Comparison of ENCODE assay signal across 13 cellular contexts in the genomic region with DNA sequence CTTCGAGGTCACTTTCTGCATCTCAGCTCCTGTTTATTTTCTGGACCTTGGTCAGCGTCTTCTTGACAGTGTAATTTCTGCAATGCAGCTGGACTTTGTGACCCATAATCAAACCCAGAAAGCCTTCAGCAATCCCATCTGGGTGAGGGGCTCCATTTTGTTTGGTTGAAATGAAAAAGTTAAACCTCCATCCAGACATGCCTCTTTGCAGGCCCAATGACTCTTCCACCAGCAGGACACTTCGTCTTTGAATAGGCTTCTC.
"Had no signal": no experiment of that assay in that cellular context is flagged by ENCODE, and none has a peak within 500 bp of the region (broad histone marks: within the 10 kb centered on the region; RNA-seq: fewer than 3 reads in every experiment).

No MANE protein-coding gene starts in this region.

- H3K27me3 ChIP-seq: pancreas, tibial nerve had no signal

- H3K4me3 ChIP-seq: pancreas, tibial nerve had no signal

- ATAC-seq: pancreas; stimulated activated memory B cell treated with anti-CD40 and anti-IgM and Interleukin-4, amounts not matched to agents 10 μg/mL and 1 μg/mL and 100 μg/mL, for 72 hours had no signal

- H3K4me1 ChIP-seq: pancreas, tibial nerve had no signal

- H3K27ac Mint-ChIP-seq: activated CD4-positive, alpha-beta T cell treated with anti-CD3 and anti-CD28 coated beads, Interleukin-2, amount 10 ng/mL, durations not matched to agents 7 days and 5 days; stimulated activated memory B cell treated with anti-CD40 and anti-IgM and Interleukin-4, amounts not matched to agents 10 μg/mL and 1 μg/mL and 100 μg/mL, for 72 hours had no signal

- H3K4me3 Mint-ChIP-seq: activated CD4-positive, alpha-beta T cell treated with anti-CD3 and anti-CD28 coated beads, Interleukin-2, amount 10 ng/mL, durations not matched to agents 7 days and 5 days; stimulated activated memory B cell treated with anti-CD40 and anti-IgM and Interleukin-4, amounts not matched to agents 10 μg/mL and 1 μg/mL and 100 μg/mL, for 72 hours had no signal

- H3K9me3 ChIP-seq: pancreas had no signal

- FAIRE-seq: pancreas had no signal

- H3K27ac ChIP-seq: pancreas, tibial nerve had no signal

- H3K27me3 Mint-ChIP-seq: activated CD4-positive, alpha-beta T cell treated with anti-CD3 and anti-CD28 coated beads, Interleukin-2, amount 10 ng/mL, durations not matched to agents 7 days and 5 days; stimulated activated memory B cell treated with anti-CD40 and anti-IgM and Interleukin-4, amounts not matched to agents 10 μg/mL and 1 μg/mL and 100 μg/mL, for 72 hours had no signal

- H3K36me3 ChIP-seq: pancreas, tibial nerve had no signal

- DNase-seq: activated CD4-positive, alpha-beta T cell treated with anti-CD3 and anti-CD28 coated beads, Interleukin-2, amount 10 ng/mL, durations not matched to agents 7 days and 5 days; activated naive CD4-positive, alpha-beta T cell; activated T-cell treated with anti-CD3 and anti-CD28 coated beads, Interleukin-2, amount 50 U/mL, for 48 hours; aorta; cerebellar nuclear complex; effector CD8-positive, alpha-beta T cell; foreskin fibroblast; hypothalamus; kidney glomerular epithelial cell; pancreas; substantia nigra had no signal
